23 cellular contexts compared by ENCODE assay signal in the genomic region with DNA sequence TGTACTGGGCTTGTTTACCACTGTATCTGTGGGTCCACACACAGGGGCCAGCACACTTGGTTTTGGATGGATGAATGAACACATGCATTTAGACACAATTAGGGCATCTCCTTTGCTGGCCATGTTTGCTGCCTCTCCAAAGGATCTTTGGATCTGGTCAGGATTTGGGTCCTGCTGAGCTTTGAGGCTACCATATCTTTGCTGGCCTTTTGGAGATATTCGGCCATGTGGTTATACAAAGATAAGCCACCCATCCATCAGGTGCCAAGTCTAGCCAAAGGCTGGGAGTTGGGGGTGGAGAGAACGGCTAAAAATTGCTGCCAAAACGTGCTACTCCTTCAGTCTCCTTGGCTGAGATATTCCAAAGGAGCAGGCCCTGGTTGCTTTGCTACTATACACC. TPM values are rescaled to one million over a fixed set of nuclear protein-coding genes. Genes with fewer than 3 reads are reported as not detected.
DNase-seq lines count a peak whose midpoint lies in the region; ATAC-seq, FAIRE-seq and TF ChIP-seq lines count a peak whose summit lies in the region.
"Had no signal": no experiment of that assay in that cellular context is flagged by ENCODE, and none has a peak within 500 bp of the region (broad histone marks: within the 10 kb centered on the region; RNA-seq: fewer than 3 reads in every experiment).

No MANE protein-coding gene starts in this region.

- H3K9ac ChIP-seq in H1 (replicated peaks in 1 of 4; ENCODE audit: extremely low read depth in 1 of 4, low read depth in 3 of 4, low read length in 3 of 4) (no peak overlapping the region), MM.1S (ENCODE audit: low read length) (no peak overlapping the region)

- no peak overlapping the region for H2AFZ ChIP-seq in H1 (ENCODE audit: low read length)
- H2AFZ ChIP-seq in MM.1S (ENCODE audit: low read length), result no peak overlapping the region
- H2AFZ ChIP-seq: PC-9 had no signal

- no peak overlapping the region for H4K8ac ChIP-seq in H1 (ENCODE audit: extremely low read depth, insufficient read depth, low read length)

- no peak for TF ChIP-seq POLR2A in H1 (IDR thresholded peaks at IDR 0.05; ENCODE audit: control extremely low read depth in 1 of 2, low read depth in 2 of 2, low read length in 2 of 2)

- H2BK15ac ChIP-seq in H1 (ENCODE audit: low read length), result 0 out of 2 replicates have a peak overlapping the region, but pooled peaks have one; percentile 88

- H3K9me2 ChIP-seq in MM.1S (replicated peaks; ENCODE audit: insufficient read depth, low read length), result no peaks in the 10 kb centered on the region

- H2BK20ac ChIP-seq in H1 (ENCODE audit: low read length), result 0 out of 2 replicates have a peak overlapping the region, but pooled peaks have one; percentile 35

- TF ChIP-seq RAD21 in H1 (IDR thresholded peaks at IDR 0.05 in 1 of 2, conservative IDR thresholded peaks at IDR 0.05 in 1 of 2; ENCODE audit: low read depth in 2 of 2, low read length in 2 of 2), result no peak

- no peaks in the 10 kb centered on the region for H3K23me2 ChIP-seq in H1 (ENCODE audit: low read depth, low read length)

- H3K4me1 ChIP-seq in BE2C (peaks cover 30% of the 10 kb centered on the region), H1 (replicated peaks in 1 of 4; ENCODE audit: control insufficient read depth in 3 of 4, insufficient read depth in 4 of 4, low read length in 3 of 4) (peaks cover 0 to 12% (median 8%) of the 10 kb centered on the region in 4 experiments; a peak in 5 of 7 replicates), MM.1S (ENCODE audit: low read length) (no peaks in the 10 kb centered on the region)

- H3K36me3 Mint-ChIP-seq in nephron (ENCODE audit: low read depth), result no peaks in the 10 kb centered on the region

- H2BK120ac ChIP-seq in H1 (replicated peaks; ENCODE audit: low read depth, low read length), result no peak overlapping the region

- no peaks in the 10 kb centered on the region for H3K79me2 ChIP-seq in H1 (ENCODE audit: control insufficient read depth in 1 of 2, insufficient read depth in 2 of 2, low read length in 2 of 2)
- no peaks in the 10 kb centered on the region for H3K79me2 ChIP-seq in MM.1S (ENCODE audit: low read length)

- no peak overlapping the region for H4K5ac ChIP-seq in H1 (ENCODE audit: insufficient read length, low read depth, low read length)

- POLR2A ChIA-PET in H1 (lab: Charles Lee; ENCODE audit: partially characterized antibody), result no interaction called here

- no peak overlapping the region for H3K23ac ChIP-seq in H1 (ENCODE audit: insufficient read length)

- no peaks in the 10 kb centered on the region for H3F3A ChIP-seq in MM.1S (ENCODE audit: insufficient read depth, low read length)

- H3K27ac Mint-ChIP-seq in nephron, result peak overlapping the region; percentile 89 to 92 (median 90)

- H3K36me3 ChIP-seq in BE2C, result no peaks in the 10 kb centered on the region
- H3K36me3 ChIP-seq in H1 (ENCODE audit: control insufficient read depth in 2 of 4, insufficient read depth in 4 of 4, low read length in 3 of 4), result no peaks in the 10 kb centered on the region; a peak in 1 of 8 replicates
- H3K36me3 ChIP-seq in MM.1S (replicated peaks; ENCODE audit: insufficient read depth, low read length), result no peaks in the 10 kb centered on the region
- H3K36me3 ChIP-seq: SJCRH30 had no signal

- no peaks in the 10 kb centered on the region for H3K9me3 ChIP-seq in BE2C
- H3K9me3 ChIP-seq in H1 (ENCODE audit: insufficient read depth in 2 of 2, low read depth in 1 of 2, low read length in 1 of 2), result no peaks in the 10 kb centered on the region
- no peaks in the 10 kb centered on the region for H3K9me3 ChIP-seq in MM.1S (replicated peaks; ENCODE audit: insufficient read depth, low read length)
- H3K9me3 ChIP-seq: SJCRH30 had no signal

- H3K9me3 Mint-ChIP-seq in nephron, result no peaks in the 10 kb centered on the region

- no peak for ATAC-seq in HG02885 (IDR thresholded peaks at IDR 0.05; ENCODE audit: poor library complexity, unreplicated experiment)
- ATAC-seq: HepG2, Right ventricle myocardium inferior had no signal

- peak overlapping the region; percentile 89 for H2BK12ac ChIP-seq in H1 (ENCODE audit: low read depth, low read length)

- no peak for TF ChIP-seq EP300 in H1 (IDR thresholded peaks at IDR 0.05; ENCODE audit: borderline replicate concordance in 1 of 2, low read depth in 2 of 2, low read length in 2 of 2)

- H3K18ac ChIP-seq in H1 (ENCODE audit: extremely low read depth, low read length), result no peak overlapping the region

- WGBS in H1 (ENCODE audit: extremely low coverage in 1 of 2, insufficient coverage in 1 of 2, insufficient read length in 1 of 2, insufficient replicate concordance in 2 of 2, low coverage in 1 of 2, low lambda C conversion rate in 2 of 2, missing lambda C conversion rate in 1 of 2), 2 experiments, result 95% methylated on average over 3 of the region's 3 CpGs; no CpG with 5 or more reads in 1 of the 2 experiments

- peaks cover 64% of the 10 kb centered on the region for H3K4me1 Mint-ChIP-seq in nephron

- H3K4ac ChIP-seq in H1 (replicated peaks; ENCODE audit: insufficient read length, low read depth, low read length), result peak overlapping the region; percentile 46

- H4K20me1 ChIP-seq in H1 (replicated peaks in 1 of 2; ENCODE audit: control insufficient read depth in 1 of 2, insufficient read depth in 2 of 2, low read length in 2 of 2) (no peaks in the 10 kb centered on the region), MM.1S (ENCODE audit: insufficient read depth, low read length) (no peaks in the 10 kb centered on the region)

- H3K4me3 ChIP-seq in BE2C (ENCODE audit: low read depth, low read length) (no peak overlapping the region), H1 (ENCODE audit: extremely low read depth in 1 of 4, insufficient read depth in 2 of 4, low read depth in 3 of 4, low read length in 4 of 4) (no peak overlapping the region), MM.1S (ENCODE audit: low read length) (no peak overlapping the region)
- H3K4me3 ChIP-seq: PC-9, SJCRH30 had no signal

- H3K79me1 ChIP-seq in H1 (ENCODE audit: low read depth, low read length), result no peaks in the 10 kb centered on the region

- DNase-seq in BE2C (peak; percentile 49), OCI-M1 (lab: John Stamatoyannopoulos, UW) (peak; percentile 25), H1 (ENCODE audit: low read depth in 1 of 2, low spot score in 2 of 2) (no peak), MM.1S (no peak), COLO668 (lab: John Stamatoyannopoulos, UW; ENCODE audit: unreplicated experiment) (no peak)
- no peak for DNase-seq in activated T-cell treated with anti-CD3 and anti-CD28 coated beads, Interleukin-2, amount 50 U/mL, for 1 hour
- DNase-seq: 8988T; ACHN; DMS153; GOT3; HCEC 1CT; NCI-H2029; NCI-H524 treated with DMSO at 0.1 percent for 48 hours; NCI-H82; NK-92 treated with Interleukin-12 subunit alpha and Interleukin-12 subunit beta, amount 100 ng/mL, for 24 hours; PC-9 had no signal

- no peak overlapping the region for H3K4me3 Mint-ChIP-seq in nephron

- H2AK5ac ChIP-seq in H1 (ENCODE audit: low read depth, low read length), result no peak overlapping the region

- H2BK5ac ChIP-seq in H1 (ENCODE audit: low read depth, low read length), result peak overlapping the region; percentile 67; the same call in 1 of the 2 replicates

- CTCF ChIA-PET in H1 (lab: Charles Lee; ENCODE audit: partially characterized antibody), result no interaction called here

- FAIRE-seq in H1 (lab: Jason Lieb, UNC), result no peak
- FAIRE-seq: HepG2 had no signal

- TF ChIP-seq CTCF in BE2C (IDR thresholded peaks at IDR 0.05; ENCODE audit: low read depth, low read length) (no peak), H1 (IDR thresholded peaks at IDR 0.05; ENCODE audit: control extremely low read depth in 1 of 3, insufficient read depth in 1 of 3, low read depth in 1 of 3, low read length in 3 of 3) (no peak), nephron (IDR thresholded peaks at IDR 0.05; ENCODE audit: unreplicated experiment in 3 of 3) (no peak), MM.1S (IDR thresholded peaks at IDR 0.05; ENCODE audit: low read length) (no peak)

- H3K27me3 Mint-ChIP-seq in nephron (ENCODE audit: low read depth), result peaks cover 4% of the 10 kb centered on the region

- no peak overlapping the region for H3K56ac ChIP-seq in H1 (replicated peaks; ENCODE audit: insufficient read length, low read depth, low read length)

- H3K27ac ChIP-seq in H1 (ENCODE audit: low read depth, low read length) (no peak overlapping the region), MM.1S (ENCODE audit: low read length) (no peak overlapping the region)
- H3K27ac ChIP-seq: PC-9, SJCRH30 had no signal

- H3K27me3 ChIP-seq in BE2C (no peaks in the 10 kb centered on the region), H1 (replicated peaks in 1 of 4; ENCODE audit: control insufficient read depth in 3 of 4, extremely low read depth in 1 of 4, insufficient read depth in 3 of 4, low read length in 3 of 4) (no peaks in the 10 kb centered on the region), MM.1S (replicated peaks; ENCODE audit: insufficient read depth, low read length) (no peaks in the 10 kb centered on the region)
- H3K27me3 ChIP-seq: SJCRH30 had no signal

- H4K91ac ChIP-seq in H1 (replicated peaks; ENCODE audit: insufficient read length, low read length), result no peak overlapping the region

- H3K14ac ChIP-seq in H1 (ENCODE audit: insufficient read length), result no peak overlapping the region

- H3K4me2 ChIP-seq in H1 (ENCODE audit: insufficient read depth in 1 of 2, low read depth in 2 of 2, low read length in 2 of 2), result no peak overlapping the region
- H3K4me2 ChIP-seq in MM.1S (ENCODE audit: low read depth, low read length), result no peak overlapping the region
- H3K4me2 ChIP-seq: PC-9 had no signal

RNA-seq across cellular contexts. Expression of a gene that starts 18.2 kb away (rescaled TPM):
- 27.4 TPM for polyA plus RNA-seq in BE2C (2012; ENCODE audit: insufficient read depth, insufficient read length, low read depth)
- total RNA-seq in H1 (2021; fragmentation: NEBNext Ultra II Directional; extraction: Animal tissue kit (Norgen Biotek cat#: 25700)), result 246 TPM in 2 replicates
- polyA plus RNA-seq in H1 (2011; rRNA removed), result 176 and 280 TPM in 2 replicates
- 156 TPM for polyA plus RNA-seq in H1 (2011; cell fraction: cytosol; rRNA removed)
- 238 TPM for polyA plus RNA-seq in H1 (2011; cell fraction: nucleus; rRNA removed)
- polyA plus RNA-seq in H1 (2012, experiment 1 of 2), result 145 to 162 TPM (median 157 TPM) in 4 replicates
- polyA plus RNA-seq in H1 (2012, experiment 2 of 2), result 136 TPM
- 295 TPM for polyA plus RNA-seq in H1 (2013, experiment 1 of 2)
- 302 TPM for polyA plus RNA-seq in H1 (2013, experiment 2 of 2)
- polyA minus RNA-seq in H1 (2011; rRNA and poly(A)+ RNA removed), result 158 and 159 TPM in 2 replicates
- 315 TPM for polyA minus RNA-seq in H1 (2011; cell fraction: cytosol; rRNA and poly(A)+ RNA removed)
- 207 TPM for polyA minus RNA-seq in H1 (2011; cell fraction: nucleus; rRNA and poly(A)+ RNA removed)

RNA-seq across cellular contexts. Expression of a gene that starts 57.6 kb away (rescaled TPM):
- polyA plus RNA-seq in BE2C (2012; ENCODE audit: insufficient read depth, insufficient read length, low read depth), result 0.43 TPM
- total RNA-seq in H1 (2021; fragmentation: NEBNext Ultra II Directional; extraction: Animal tissue kit (Norgen Biotek cat#: 25700)), result not detected in 2 replicates
- 0.02 TPM in 1 of 2 replicates, not detected in the other for polyA plus RNA-seq in H1 (2011; rRNA removed)
- not detected for polyA plus RNA-seq in H1 (2011; cell fraction: cytosol; rRNA removed)
- polyA plus RNA-seq in H1 (2011; cell fraction: nucleus; rRNA removed), result not detected
- not detected in 4 replicates for polyA plus RNA-seq in H1 (2012, experiment 1 of 2)
- not detected for polyA plus RNA-seq in H1 (2012, experiment 2 of 2)
- polyA plus RNA-seq in H1 (2013, experiment 1 of 2), result not detected
- not detected for polyA plus RNA-seq in H1 (2013, experiment 2 of 2)
- not detected in 2 replicates for polyA minus RNA-seq in H1 (2011; rRNA and poly(A)+ RNA removed)
- polyA minus RNA-seq in H1 (2011; cell fraction: cytosol; rRNA and poly(A)+ RNA removed), result not detected
- polyA minus RNA-seq in H1 (2011; cell fraction: nucleus; rRNA and poly(A)+ RNA removed), result not detected
- total RNA-seq: HepG2, LHCN-M2, MCF 10A, PC-9, Right ventricle myocardium inferior had no signal
- polyA plus RNA-seq: HepG2 had no signal

Comparison
In these comparisons a context has a peak if more than half of its experiments do, and no peak if none do; other contexts are left out.
1. DNase-seq: peak in BE2C (single experiment) and OCI-M1 (single experiment); none in H1 (0 of 2), MM.1S (single experiment), activated T-cell treated with anti-CD3 and anti-CD28 coated beads, Interleukin-2, amount 50 U/mL, for 1 hour (single experiment) and COLO668 (single experiment).